ENCODE assay signal across 9 cellular contexts in genomic region chr1:181482521-181483083, GRCh38. TPM values are rescaled to one million over a fixed set of nuclear protein-coding genes. Genes with fewer than 3 reads are reported as not detected.
A peak's percentile ranks its signal among the peaks of the same experiment; 100 is the strongest.
DNase-seq lines count a peak whose midpoint lies in the region; ATAC-seq, FAIRE-seq and TF ChIP-seq lines count a peak whose summit lies in the region.
"Had no signal": no experiment of that assay in that cellular context is flagged by ENCODE, and none has a peak within 500 bp of the region (broad histone marks: within the 10 kb centered on the region; RNA-seq: fewer than 3 reads in every experiment).

No MANE protein-coding gene starts in this region.

- no peak overlapping the region for H2BK20ac ChIP-seq in H1 (ENCODE audit: low read length)

- H3K9me3 ChIP-seq in H1 (ENCODE audit: insufficient read depth in 2 of 2, low read depth in 1 of 2, low read length in 1 of 2), result no peaks in the 10 kb centered on the region
- H3K9me3 ChIP-seq in OCI-LY7 (ENCODE audit: low read length), result no peaks in the 10 kb centered on the region
- H3K9me3 ChIP-seq: SJSA1 had no signal

- H4K91ac ChIP-seq in H1 (replicated peaks; ENCODE audit: insufficient read length, low read length), result no peak overlapping the region

- peak; percentile 81 for DNase-seq in NCI-H510A treated with DMSO at 0.1 percent for 48 hours (lab: John Stamatoyannopoulos, UW)
- peak in 1 of 2 experiments; percentile 84 for DNase-seq in H1 (ENCODE audit: low read depth in 1 of 2, low spot score in 2 of 2)
- DNase-seq in naive B cell, result no peak
- DNase-seq in GDM1 (lab: John Stamatoyannopoulos, UW), result no peak
- DNase-seq in OCI-LY7 (ENCODE audit: low spot score), result no peak
- DNase-seq in NOMO-1 (lab: John Stamatoyannopoulos, UW; ENCODE audit: unreplicated experiment in 2 of 2), result no peak

- no peak for FAIRE-seq in H1 (lab: Jason Lieb, UNC)

- H3K4me1 ChIP-seq in H1 (replicated peaks in 1 of 4; ENCODE audit: control insufficient read depth in 3 of 4, insufficient read depth in 4 of 4, low read length in 3 of 4), result peaks cover under 1 to 25% (median 10%) of the 10 kb centered on the region in 4 experiments; a peak in 6 of 7 replicates
- H3K4me1 ChIP-seq in OCI-LY7 (ENCODE audit: insufficient read depth, low read length, poor library complexity, severe bottlenecking), result no peaks in the 10 kb centered on the region
- H3K4me1 ChIP-seq: SJSA1 had no signal

- H2AK5ac ChIP-seq in H1 (ENCODE audit: low read depth, low read length), result no peak overlapping the region

- no peak for TF ChIP-seq POLR2A in H1 (IDR thresholded peaks at IDR 0.05; ENCODE audit: control extremely low read depth in 1 of 2, low read depth in 2 of 2, low read length in 2 of 2)

- ATAC-seq in GM18502 (IDR thresholded peaks at IDR 0.05; ENCODE audit: poor library complexity, unreplicated experiment) (peak; percentile 66), HG02571 (IDR thresholded peaks at IDR 0.05; ENCODE audit: unreplicated experiment) (peak; percentile 40), naive B cell (ENCODE audit: low read depth in 2 of 2) (no peak)

- H3K9me3 Mint-ChIP-seq in naive B cell, result peaks cover 0 to 3% (median 0%) of the 10 kb centered on the region in 7 donors

- H2BK5ac ChIP-seq in H1 (ENCODE audit: low read depth, low read length), result no peak overlapping the region

- no peak overlapping the region for H4K8ac ChIP-seq in H1 (ENCODE audit: extremely low read depth, insufficient read depth, low read length)

- TF ChIP-seq CTCF in H1 (IDR thresholded peaks at IDR 0.05; ENCODE audit: control extremely low read depth in 1 of 3, insufficient read depth in 1 of 3, low read depth in 1 of 3, low read length in 3 of 3), result no peak
- TF ChIP-seq CTCF in OCI-LY7 (conservative IDR thresholded peaks at IDR 0.05; ENCODE audit: low read length), result no peak

- no peak overlapping the region; the same call in 1 of the 2 replicates for H2BK12ac ChIP-seq in H1 (ENCODE audit: low read depth, low read length)

- no peak overlapping the region for H3K14ac ChIP-seq in H1 (ENCODE audit: insufficient read length)

- H2AFZ ChIP-seq in H1 (ENCODE audit: low read length), result peak overlapping the region; percentile 98
- H2AFZ ChIP-seq in OCI-LY7 (ENCODE audit: low read length), result no peak overlapping the region

- no peaks in the 10 kb centered on the region for H3K9me2 ChIP-seq in OCI-LY7 (ENCODE audit: insufficient read depth, low read length)

- 0% methylated on average over 16 of the region's 55 CpGs; no CpG with 5 or more reads in 1 of the 2 experiments for WGBS in H1 (ENCODE audit: extremely low coverage in 1 of 2, insufficient coverage in 1 of 2, insufficient read length in 1 of 2, insufficient replicate concordance in 2 of 2, low coverage in 1 of 2, low lambda C conversion rate in 2 of 2, missing lambda C conversion rate in 1 of 2), 2 experiments

- peak overlapping the region in 5 of 8 donors; percentile 34 to 56 (median 39) for H3K4me3 Mint-ChIP-seq in naive B cell

- no peak overlapping the region for H2BK120ac ChIP-seq in H1 (replicated peaks; ENCODE audit: low read depth, low read length)

- peak overlapping the region; percentile 44 to 68 (median 57) for H3K4me3 ChIP-seq in H1 (ENCODE audit: extremely low read depth in 1 of 4, insufficient read depth in 2 of 4, low read depth in 3 of 4, low read length in 4 of 4)
- no peak overlapping the region for H3K4me3 ChIP-seq in OCI-LY7 (ENCODE audit: low read depth, low read length, poor library complexity, severe bottlenecking)
- H3K4me3 ChIP-seq: SJSA1 had no signal

- BruUV-seq in OCI-LY7 (replicated peaks; lab: Mats Ljungman, UMichigan), result no TSS peak

- H3K9ac ChIP-seq in H1 (replicated peaks in 1 of 4; ENCODE audit: extremely low read depth in 1 of 4, low read depth in 3 of 4, low read length in 3 of 4), result no peak overlapping the region

- H3K27me3 Mint-ChIP-seq in naive B cell, result peaks cover 64 to 75% (median 69%) of the 10 kb centered on the region in 3 donors

- H3K23ac ChIP-seq in H1 (ENCODE audit: insufficient read length), result no peak overlapping the region

- peak overlapping the region; percentile 6; the same call in 1 of the 2 replicates for H3K18ac ChIP-seq in H1 (ENCODE audit: extremely low read depth, low read length)

- no peak overlapping the region for H3K27ac ChIP-seq in H1 (ENCODE audit: low read depth, low read length)
- H3K27ac ChIP-seq in OCI-LY7 (ENCODE audit: low read depth, low read length, poor library complexity, severe bottlenecking), result no peak overlapping the region
- H3K27ac ChIP-seq: SJSA1 had no signal

- peaks cover 21% of the 10 kb centered on the region for H3K23me2 ChIP-seq in H1 (ENCODE audit: low read depth, low read length)

- no peak overlapping the region for H4K5ac ChIP-seq in H1 (ENCODE audit: insufficient read length, low read depth, low read length)

- H3K27me3 ChIP-seq in H1 (replicated peaks in 1 of 4; ENCODE audit: control insufficient read depth in 3 of 4, extremely low read depth in 1 of 4, insufficient read depth in 3 of 4, low read length in 3 of 4), result peaks cover 32 to 70% (median 58%) of the 10 kb centered on the region in 4 experiments

- H3K79me2 ChIP-seq in H1 (ENCODE audit: control insufficient read depth in 1 of 2, insufficient read depth in 2 of 2, low read length in 2 of 2) (no peaks in the 10 kb centered on the region), OCI-LY7 (ENCODE audit: insufficient read depth, low read depth, low read length) (no peaks in the 10 kb centered on the region)

- peaks cover 6 to 34% (median 7%) of the 10 kb centered on the region in 3 donors for H3K4me1 Mint-ChIP-seq in naive B cell

- no peak overlapping the region; the same call in 1 of the 2 replicates for H2BK15ac ChIP-seq in H1 (ENCODE audit: low read length)

- no peak overlapping the region for H3K27ac Mint-ChIP-seq in naive B cell

- peaks cover 3 to 16% of the 10 kb centered on the region in 2 donors for H3K36me3 Mint-ChIP-seq in naive B cell

- H3K36me3 ChIP-seq in H1 (ENCODE audit: control insufficient read depth in 2 of 4, insufficient read depth in 4 of 4, low read length in 3 of 4) (no peaks in the 10 kb centered on the region), OCI-LY7 (ENCODE audit: insufficient read depth, low read length) (no peaks in the 10 kb centered on the region)
- H3K36me3 ChIP-seq: SJSA1 had no signal

- POLR2A ChIA-PET in H1 (lab: Charles Lee; ENCODE audit: partially characterized antibody) (interaction anchor here (1.4 to 1.6 kb wide), 3 partner anchors 12 to 454 kb away, joined by 3 read pairs; no protein-coding TSS in a partner anchor), OCI-LY7 (lab: Charles Lee) (no interaction called here)

- 0 out of 4 replicates have a peak, but pooled peaks of 1 of the 2 experiments have one; percentile 7 for TF ChIP-seq RAD21 in H1 (IDR thresholded peaks at IDR 0.05 in 1 of 2, conservative IDR thresholded peaks at IDR 0.05 in 1 of 2; ENCODE audit: low read depth in 2 of 2, low read length in 2 of 2)

- TF ChIP-seq EP300 in H1 (IDR thresholded peaks at IDR 0.05; ENCODE audit: borderline replicate concordance in 1 of 2, low read depth in 2 of 2, low read length in 2 of 2), result no peak

- CTCF ChIA-PET in H1 (lab: Charles Lee; ENCODE audit: partially characterized antibody), result interaction anchor here (1.0 to 12.6 kb wide), 15 partner anchors 11 to 598 kb away, joined by 3 to 105 read pairs (median 4); no protein-coding TSS in a partner anchor
- CTCF ChIA-PET in OCI-LY7 (lab: Charles Lee; ENCODE audit: unreplicated experiment), result no interaction called here

- H3K4me2 ChIP-seq in H1 (ENCODE audit: insufficient read depth in 1 of 2, low read depth in 2 of 2, low read length in 2 of 2), result peak overlapping the region; percentile 95 to 97
- no peak overlapping the region for H3K4me2 ChIP-seq in OCI-LY7 (ENCODE audit: low read length)

- intact Hi-C loops in OCI-LY7 (cut with micrococcal nuclease; ENCODE audit: unreplicated experiment), result no loop called here

- H4K20me1 ChIP-seq in H1 (replicated peaks in 1 of 2; ENCODE audit: control insufficient read depth in 1 of 2, insufficient read depth in 2 of 2, low read length in 2 of 2), result peaks cover 0 to 1% of the 10 kb centered on the region in 2 experiments
- H4K20me1 ChIP-seq in OCI-LY7 (ENCODE audit: insufficient read depth, low read length), result no peaks in the 10 kb centered on the region

- H3K4ac ChIP-seq in H1 (replicated peaks; ENCODE audit: insufficient read length, low read depth, low read length), result no peak overlapping the region

- H3K79me1 ChIP-seq in H1 (ENCODE audit: low read depth, low read length), result no peaks in the 10 kb centered on the region; the same call in 1 of the 2 replicates

- H3K56ac ChIP-seq in H1 (replicated peaks; ENCODE audit: insufficient read length, low read depth, low read length), result no peak overlapping the region

TF ChIP-seq in H1, 55 proteins besides CTCF, POLR2A, EP300 and RAD21 (continues in another document):
- no peak for TF ChIP-seq GABPA (IDR thresholded peaks at IDR 0.05; ENCODE audit: borderline replicate concordance, insufficient read depth, low read length)
- peak; percentile 94 for TF ChIP-seq E2F6 (IDR thresholded peaks at IDR 0.05)
- no peak for TF ChIP-seq HDAC6 (IDR thresholded peaks at IDR 0.05; ENCODE audit: low read depth, low read length)
- TF ChIP-seq MAX (IDR thresholded peaks at IDR 0.05), result peak; percentile 83
- TF ChIP-seq TAF7 (optimal IDR thresholded peaks at IDR 0.05; ENCODE audit: borderline replicate concordance, low read depth, low read length), result no peak
- no peak for TF ChIP-seq KDM5A (IDR thresholded peaks at IDR 0.05; ENCODE audit: low read length)
- no peak for TF ChIP-seq PHF8 (conservative IDR thresholded peaks at IDR 0.05; ENCODE audit: low read depth, low read length)

RNA-seq across cellular contexts. Expression of gene CACNA1E, which starts 0.7 kb away (rescaled TPM):
- total RNA-seq in H1 (2021; fragmentation: NEBNext Ultra II Directional; extraction: Animal tissue kit (Norgen Biotek cat#: 25700)), result 1.3 and 2.6 TPM in 2 replicates
- 0.98 and 0.99 TPM in 2 replicates for polyA plus RNA-seq in H1 (2011; rRNA removed)
- 0.41 TPM for polyA plus RNA-seq in H1 (2011; cell fraction: cytosol; rRNA removed)
- 2.3 TPM for polyA plus RNA-seq in H1 (2011; cell fraction: nucleus; rRNA removed)
- 0.66 to 0.96 TPM (median 0.80 TPM) in 4 replicates for polyA plus RNA-seq in H1 (2012, experiment 1 of 2)
- 0.09 TPM for polyA plus RNA-seq in H1 (2012, experiment 2 of 2)
- 0.43 TPM for polyA plus RNA-seq in H1 (2013, experiment 1 of 2)
- 0.28 TPM for polyA plus RNA-seq in H1 (2013, experiment 2 of 2)
- 3.4 and 4.1 TPM in 2 replicates for polyA minus RNA-seq in H1 (2011; rRNA and poly(A)+ RNA removed)
- polyA minus RNA-seq in H1 (2011; cell fraction: cytosol; rRNA and poly(A)+ RNA removed), result 0.95 TPM
- polyA minus RNA-seq in H1 (2011; cell fraction: nucleus; rRNA and poly(A)+ RNA removed), result 6.8 TPM
- not detected for polyA plus RNA-seq in naive B cell (ENCODE audit: low read depth in 6 of 6)
- not detected in 2 replicates for total RNA-seq in OCI-LY7 (2014; rRNA removed; shearing (Covaris generic))
- total RNA-seq in OCI-LY7 (2022), result not detected in 2 replicates
- total RNA-seq: SJSA1 had no signal

Comparison
In these comparisons a context has a peak if more than half of its experiments do, and no peak if none do; other contexts are left out.
1. ATAC-seq: peak in GM18502 (single experiment) and HG02571 (single experiment); none in naive B cell (0 of 2).